10 cellular contexts compared by ENCODE assay signal in genomic region chr18:27298215-27298804, GRCh38.
A peak's percentile ranks its signal among the peaks of the same experiment; 100 is the strongest.
DNase-seq lines count a peak whose midpoint lies in the region; ATAC-seq and TF ChIP-seq lines count a peak whose summit lies in the region.
"Had no signal": no experiment of that assay in that cellular context is flagged by ENCODE, and none has a peak within 500 bp of the region (broad histone marks: within the 10 kb centered on the region; RNA-seq: fewer than 3 reads in every experiment).

No MANE protein-coding gene starts in this region.

- DNase-seq in NCI-H526 (lab: John Stamatoyannopoulos, UW) (peak; percentile 1 to 32), NCI-H526 treated with DMSO at 0.1 percent for 48 hours (lab: John Stamatoyannopoulos, UW) (no peak), NCI-H748 (lab: John Stamatoyannopoulos, UW; ENCODE audit: unreplicated experiment) (peak; percentile 65), endodermal cell (no peak), psoas muscle (no peak), HAP-1 (ENCODE audit: low spot score in 2 of 2) (no peak), epidermal melanocyte (ENCODE audit: insufficient read length, low spot score) (no peak)
- DNase-seq: activated CD4-positive, alpha-beta T cell treated with anti-CD3 and anti-CD28 coated beads, Interleukin-2, amount 10 ng/mL, durations not matched to agents 7 days and 5 days; adrenal gland had no signal

- H3K4me1 ChIP-seq in endodermal cell (ENCODE audit: control insufficient read depth, insufficient read depth, low read length) (no peaks in the 10 kb centered on the region), psoas muscle (no peaks in the 10 kb centered on the region), HAP-1 (no peaks in the 10 kb centered on the region)
- H3K4me1 ChIP-seq: adrenal gland had no signal

- ATAC-seq in psoas muscle (no peak), GM21390 (IDR thresholded peaks at IDR 0.05; ENCODE audit: unreplicated experiment) (no peak)

- no peaks in the 10 kb centered on the region for H3K27me3 ChIP-seq in endodermal cell (ENCODE audit: control insufficient read depth, insufficient read depth, low read length, poor library complexity, severe bottlenecking)
- no peaks in the 10 kb centered on the region for H3K27me3 ChIP-seq in psoas muscle (ENCODE audit: insufficient read depth in 3 of 3, low read length in 2 of 3)
- H3K27me3 ChIP-seq in HAP-1 (ENCODE audit: low read depth), result no peaks in the 10 kb centered on the region
- H3K27me3 ChIP-seq: adrenal gland had no signal

- intact Hi-C loops in psoas muscle (cut with DNase I), result loop anchor here (5.0 to 10.0 kb wide), 2 partner anchors 274 to 281 kb away; no protein-coding TSS in a partner anchor

- in situ Hi-C loops in HAP-1 (cut with MboI; ENCODE audit: low sequenced_read_pairs), result no loop called here

- H3K27me3 Mint-ChIP-seq in endodermal cell (ENCODE audit: insufficient read depth), result no peaks in the 10 kb centered on the region
- H3K27me3 Mint-ChIP-seq: activated CD4-positive, alpha-beta T cell treated with anti-CD3 and anti-CD28 coated beads, Interleukin-2, amount 10 ng/mL, durations not matched to agents 7 days and 5 days had no signal

- H3K36me3 Mint-ChIP-seq in endodermal cell (ENCODE audit: low read depth), result no peaks in the 10 kb centered on the region

- no peak overlapping the region for H3K4me3 ChIP-seq in endodermal cell (ENCODE audit: low read length)
- no peak overlapping the region for H3K4me3 ChIP-seq in psoas muscle
- H3K4me3 ChIP-seq in HAP-1, result no peak overlapping the region
- H3K4me3 ChIP-seq: adrenal gland had no signal

- H3K4me1 Mint-ChIP-seq in endodermal cell, result peaks cover 27% of the 10 kb centered on the region
- H3K4me1 Mint-ChIP-seq: activated CD4-positive, alpha-beta T cell treated with anti-CD3 and anti-CD28 coated beads, Interleukin-2, amount 10 ng/mL, durations not matched to agents 7 days and 5 days had no signal

- H3K9me3 ChIP-seq in endodermal cell (ENCODE audit: control insufficient read depth, low read length) (peaks cover 19% of the 10 kb centered on the region), psoas muscle (no peaks in the 10 kb centered on the region), HAP-1 (no peaks in the 10 kb centered on the region)
- H3K9me3 ChIP-seq: adrenal gland had no signal

- TF ChIP-seq CTCF in endodermal cell (conservative IDR thresholded peaks at IDR 0.05), result peak; percentile 81
- peak; percentile 18 for TF ChIP-seq CTCF in psoas muscle (IDR thresholded peaks at IDR 0.05)

- no peak overlapping the region for H3K9ac ChIP-seq in endodermal cell (ENCODE audit: extremely low read depth, low read length, poor library complexity, severe bottlenecking)

- H3K27ac ChIP-seq in endodermal cell (ENCODE audit: low read depth, low read length), result no peak overlapping the region
- H3K27ac ChIP-seq in psoas muscle, result no peak overlapping the region
- H3K27ac ChIP-seq: adrenal gland had no signal

- peaks cover 6% of the 10 kb centered on the region for H3K9me3 Mint-ChIP-seq in endodermal cell

- H3K27ac Mint-ChIP-seq in endodermal cell, result no peak overlapping the region
- H3K27ac Mint-ChIP-seq: activated CD4-positive, alpha-beta T cell treated with anti-CD3 and anti-CD28 coated beads, Interleukin-2, amount 10 ng/mL, durations not matched to agents 7 days and 5 days had no signal

- no peaks in the 10 kb centered on the region for H3K36me3 ChIP-seq in endodermal cell (ENCODE audit: control insufficient read depth, insufficient read depth, low read length)
- H3K36me3 ChIP-seq in psoas muscle (ENCODE audit: insufficient read depth in 1 of 2, low read depth in 1 of 2), result no peaks in the 10 kb centered on the region
- no peaks in the 10 kb centered on the region for H3K36me3 ChIP-seq in HAP-1 (replicated peaks)
- H3K36me3 ChIP-seq: adrenal gland had no signal

- H3K4me3 Mint-ChIP-seq in endodermal cell, result no peak overlapping the region
- H3K4me3 Mint-ChIP-seq: activated CD4-positive, alpha-beta T cell treated with anti-CD3 and anti-CD28 coated beads, Interleukin-2, amount 10 ng/mL, durations not matched to agents 7 days and 5 days had no signal

- 93 to 100% methylated on average over 1 to 4 of the region's 4 CpGs for WGBS in endodermal cell (ENCODE audit: insufficient coverage in 1 of 2, insufficient read length in 1 of 2), 2 experiments
- whole genome bisulfite sequencing in psoas muscle, 3 donors, result 84 to 87% (median 86%) methylated on average over 4 of the region's 4 CpGs

Comparison
In these comparisons a context has a peak if more than half of its experiments do, and no peak if none do; other contexts are left out.
1. DNase-seq: peak in NCI-H526 (2 of 2) and NCI-H748 (single experiment); none in NCI-H526 treated with DMSO at 0.1 percent for 48 hours (single experiment), endodermal cell (single experiment), psoas muscle (0 of 2), HAP-1 (0 of 2) and epidermal melanocyte (single experiment).